In the genomic region with DNA sequence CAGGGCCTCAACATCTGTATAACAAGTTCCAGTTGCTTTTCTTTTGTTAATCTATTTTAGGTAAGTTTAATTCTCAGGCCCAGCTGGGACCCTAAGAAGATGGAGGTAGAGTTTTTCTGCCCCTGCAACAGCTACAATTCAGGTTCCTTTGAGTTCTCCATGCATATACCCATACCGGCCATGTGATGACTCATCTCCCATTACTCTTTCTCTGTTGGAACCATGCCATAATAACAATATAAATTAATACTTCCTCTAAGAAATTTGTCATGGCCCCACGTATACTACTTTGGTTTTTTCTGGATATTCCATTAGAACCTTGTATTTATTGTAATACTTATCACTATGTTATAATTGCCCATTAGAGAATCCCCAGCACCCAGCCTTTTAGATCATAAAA, we compare ENCODE assay signal across 1 cellular context.
TF ChIP-seq lines count a peak whose summit lies in the region.

No MANE protein-coding gene starts in this region.

TF ChIP-seq in H1, 55 proteins besides CTCF, POLR2A, EP300 and RAD21:
- TF ChIP-seq, protein P1, sequence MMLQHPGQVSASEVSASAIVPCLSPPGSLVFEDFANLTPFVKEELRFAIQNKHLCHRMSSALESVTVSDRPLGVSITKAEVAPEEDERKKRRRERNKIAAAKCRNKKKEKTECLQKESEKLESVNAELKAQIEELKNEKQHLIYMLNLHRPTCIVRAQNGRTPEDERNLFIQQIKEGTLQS (IDR thresholded peaks at IDR 0.05; ENCODE audit: insufficient read depth, low read depth, low read length), result no peak
- no peak for TF ChIP-seq KDM5A (IDR thresholded peaks at IDR 0.05; ENCODE audit: low read length)
- no peak for TF ChIP-seq NANOG (IDR thresholded peaks at IDR 0.05; ENCODE audit: insufficient read depth, low read depth, low read length, poor library complexity, severe bottlenecking)
- 0 out of 2 replicates have a peak, but pooled peaks have one; percentile 8 for TF ChIP-seq JUND (IDR thresholded peaks at IDR 0.05; ENCODE audit: low read length)
- TF ChIP-seq CTBP2 (IDR thresholded peaks at IDR 0.05; ENCODE audit: borderline replicate concordance, insufficient read depth, insufficient read length, low read length), result no peak
- no peak for TF ChIP-seq BCL11A (IDR thresholded peaks at IDR 0.05; ENCODE audit: low read depth in 2 of 2, low read length in 2 of 2)
- no peak for TF ChIP-seq GTF2F1 (IDR thresholded peaks at IDR 0.05; ENCODE audit: borderline replicate concordance, low read depth, low read length)
- no peak for TF ChIP-seq SUZ12 (IDR thresholded peaks at IDR 0.05; ENCODE audit: low read length)
